In the genomic region with DNA sequence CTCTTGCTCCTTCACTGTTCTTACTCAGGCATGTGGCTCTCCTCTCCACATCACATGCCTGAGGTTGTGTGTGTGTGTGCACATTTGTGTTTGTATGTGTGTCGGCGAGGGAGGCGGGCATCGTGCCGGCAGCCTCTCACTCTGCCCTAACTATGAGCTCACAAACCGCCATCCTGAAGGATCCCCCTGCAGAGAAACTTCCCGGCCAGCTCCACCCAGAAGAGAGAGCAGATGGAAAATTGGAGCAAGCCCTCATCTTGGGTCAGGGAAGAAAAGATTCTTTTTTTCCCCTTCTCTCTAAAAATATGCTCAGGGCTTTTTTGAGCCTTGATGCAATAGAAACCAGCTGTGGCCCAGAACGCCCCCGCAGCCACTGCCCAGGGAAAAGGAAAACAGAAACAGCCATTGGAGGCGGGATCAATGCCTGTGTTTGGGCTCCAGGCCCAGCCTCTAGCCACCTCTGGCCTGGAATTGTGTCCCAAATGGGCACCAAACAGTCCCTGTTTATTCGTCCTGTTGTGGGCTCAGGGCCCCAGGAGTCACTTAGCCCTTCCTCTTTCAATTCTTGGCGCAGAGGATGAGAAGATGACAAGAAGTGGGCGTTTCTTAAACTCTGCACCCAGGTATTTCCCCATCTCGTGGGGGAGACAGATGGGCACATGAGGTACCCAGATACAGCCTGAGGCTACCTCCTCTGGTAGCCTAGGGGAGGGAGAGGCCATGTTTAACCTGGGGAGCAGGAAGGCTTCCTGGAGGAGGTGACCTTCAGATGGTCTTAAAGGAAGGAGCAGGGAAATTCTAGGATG, we compare ENCODE assay signal across 8 cellular contexts.
A peak's percentile ranks its signal among the peaks of the same experiment; 100 is the strongest.
DNase-seq lines count a peak whose midpoint lies in the region; ATAC-seq and TF ChIP-seq lines count a peak whose summit lies in the region.

No MANE protein-coding gene starts in this region.

- DNase-seq in IMR-90 (peak; percentile 74), fibroblast of gingiva (ENCODE audit: low read depth) (peak; percentile 93), psoas muscle (peak in 1 of 2 donors; percentile 64), H7 (no peak), OCI-M2 (lab: John Stamatoyannopoulos, UW; ENCODE audit: unreplicated experiment) (no peak), G401 (ENCODE audit: low spot score) (no peak)
- no peak for DNase-seq in effector CD4-positive, alpha-beta T cell

- H2AK9ac ChIP-seq in IMR-90 (replicated peaks; ENCODE audit: low read depth, low read length, poor library complexity): peak overlapping the region; percentile 84

- intact Hi-C loops in IMR-90 (cut with micrococcal nuclease): no loop called here
- intact Hi-C loops in psoas muscle (cut with DNase I): no loop called here

- H3K79me1 ChIP-seq in IMR-90 (ENCODE audit: low read depth in 1 of 2, low read length in 2 of 2): peaks cover 5 to 11% of the 10 kb centered on the region in 2 experiments; a peak in 3 of 4 replicates

- H3K14ac ChIP-seq in IMR-90 (replicated peaks; ENCODE audit: low read depth, low read length): peak overlapping the region; percentile 74

- CTCF ChIA-PET in IMR-90 (lab: Yijun Ruan, JAX): interaction anchor here (0.7 to 1.2 kb wide), 2 partner anchors 35 to 43 kb away, joined by 3 read pairs; no protein-coding TSS in a partner anchor

- H3K4ac ChIP-seq in IMR-90 (ENCODE audit: low read depth, low read length): peak overlapping the region; percentile 87

- H3K36me3 ChIP-seq in IMR-90 (ENCODE audit: control insufficient read depth, insufficient read depth, low read length): no peaks in the 10 kb centered on the region
- H3K36me3 ChIP-seq in psoas muscle (ENCODE audit: insufficient read depth in 1 of 2, low read depth in 1 of 2): no peaks in the 10 kb centered on the region
- no peaks in the 10 kb centered on the region for H3K36me3 ChIP-seq in H7 (replicated peaks; ENCODE audit: control insufficient read depth, insufficient read depth, low read length)

- H3K4me1 ChIP-seq in IMR-90 (ENCODE audit: control insufficient read depth, insufficient read depth, low read length): peaks cover 21% of the 10 kb centered on the region
- peaks cover 19% of the 10 kb centered on the region for H3K4me1 ChIP-seq in psoas muscle

- no peaks in the 10 kb centered on the region for H4K20me1 ChIP-seq in IMR-90 (ENCODE audit: insufficient read depth, low read length)

- in situ Hi-C loops in IMR-90 (cut with MboI; ENCODE audit: low sequenced_read_pairs) (no loop called here), G401 (cut with HindIII; ENCODE audit: low sequenced_read_pairs) (no loop called here)

- peak overlapping the region; percentile 43 for H2BK5ac ChIP-seq in IMR-90 (ENCODE audit: low read depth, low read length, poor library complexity, severe bottlenecking)

- H3K27ac ChIP-seq in IMR-90 (ENCODE audit: insufficient read depth, low read length) (peak overlapping the region; percentile 50), psoas muscle (peak overlapping the region; percentile 30)

- H2BK15ac ChIP-seq in IMR-90 (ENCODE audit: low read depth, low read length): peak overlapping the region; percentile 98; the same call in 2 of the 3 replicates

- H3K23ac ChIP-seq in IMR-90 (ENCODE audit: low read depth, low read length): peak overlapping the region; percentile 65

- H3K4me3 ChIP-seq in IMR-90 (ENCODE audit: insufficient read depth, low read depth, low read length): no peak overlapping the region
- no peak overlapping the region for H3K4me3 ChIP-seq in psoas muscle
- no peak overlapping the region for H3K4me3 ChIP-seq in H7 (ENCODE audit: insufficient read depth, low read depth, low read length)

- peak overlapping the region; percentile 92 for H4K91ac ChIP-seq in IMR-90 (ENCODE audit: insufficient read depth, low read depth, low read length)

- H2AFZ ChIP-seq in IMR-90 (replicated peaks; ENCODE audit: low read length, poor library complexity): peak overlapping the region; percentile 95

- H3K4me2 ChIP-seq in IMR-90 (ENCODE audit: low read depth, low read length): peak overlapping the region; percentile 44

- H3K9me1 ChIP-seq in IMR-90 (ENCODE audit: insufficient read depth, low read length): peaks cover 31% of the 10 kb centered on the region

- H2BK20ac ChIP-seq in IMR-90 (ENCODE audit: low read depth, low read length): peak overlapping the region; percentile 90

- peak overlapping the region; percentile 92 for H2BK120ac ChIP-seq in IMR-90 (ENCODE audit: low read depth, low read length)

- H3K56ac ChIP-seq in IMR-90 (ENCODE audit: extremely low read depth, insufficient read depth, low read length): peak overlapping the region; percentile 27; the same call in 1 of the 2 replicates

- POLR2A ChIA-PET in IMR-90 (lab: Charles Lee; ENCODE audit: unreplicated experiment): interaction anchor here (0.6 kb wide), 1 partner anchor 21 kb away, joined by 10 read pairs; no protein-coding TSS in a partner anchor

- dilution Hi-C loops in IMR-90 (cut with HindIII; ENCODE audit: low sequenced_read_pairs, unreplicated experiment): no loop called here

- peak overlapping the region; percentile 87 for H2AK5ac ChIP-seq in IMR-90 (ENCODE audit: low read depth, low read length)

- 25% methylated on average over 4 of the region's 14 CpGs; no CpG with 5 or more reads in 1 of the 2 experiments for WGBS in IMR-90 (ENCODE audit: extremely low coverage in 2 of 2, insufficient read length in 1 of 2), 2 experiments
- WGBS in psoas muscle, 3 donors: 31 to 43% (median 41%) methylated on average over 14 of the region's 14 CpGs

- peak overlapping the region; percentile 56 to 95; a peak in 3 of 4 replicates for H4K8ac ChIP-seq in IMR-90 (ENCODE audit: low read depth in 2 of 2, low read length in 2 of 2)

- no peak for TF ChIP-seq CTCF in IMR-90 (conservative IDR thresholded peaks at IDR 0.05; ENCODE audit: low read depth, low read length)
- no peak for TF ChIP-seq CTCF in psoas muscle (IDR thresholded peaks at IDR 0.05)

- TF ChIP-seq POLR2A in IMR-90 (IDR thresholded peaks at IDR 0.05; ENCODE audit: low read depth, low read length): no peak

- no peaks in the 10 kb centered on the region for H3K27me3 ChIP-seq in IMR-90 (ENCODE audit: control insufficient read depth, insufficient read depth, low read length)
- no peaks in the 10 kb centered on the region for H3K27me3 ChIP-seq in psoas muscle (ENCODE audit: insufficient read depth in 3 of 3, low read length in 2 of 3)
- no peaks in the 10 kb centered on the region for H3K27me3 ChIP-seq in H7 (ENCODE audit: control insufficient read depth, insufficient read depth, low read length)

- no peak overlapping the region; the same call in 1 of the 2 replicates for H3K9ac ChIP-seq in IMR-90 (ENCODE audit: low read depth, low read length)

- H3K18ac ChIP-seq in IMR-90 (ENCODE audit: low read depth, low read length): peak overlapping the region; percentile 44

- BruUV-seq in IMR-90 (replicated peaks; lab: Mats Ljungman, UMichigan): no TSS peak

- peak overlapping the region; percentile 88 for H4K5ac ChIP-seq in IMR-90 (ENCODE audit: low read depth, low read length)

- H3K9me3 ChIP-seq in IMR-90 (ENCODE audit: control insufficient read depth, insufficient read depth, low read length): no peaks in the 10 kb centered on the region
- no peaks in the 10 kb centered on the region for H3K9me3 ChIP-seq in psoas muscle

- TF ChIP-seq RAD21 in IMR-90 (IDR thresholded peaks at IDR 0.05; ENCODE audit: low read length): no peak

- ATAC-seq in GM18870 (IDR thresholded peaks at IDR 0.05; ENCODE audit: unreplicated experiment) (peak; percentile 49), IMR-90 (ENCODE audit: low read depth) (peak; percentile 76), psoas muscle (peak in 3 of 4 donors; percentile 17 to 36 (median 33))

TF ChIP-seq in IMR-90, 13 proteins besides CTCF, POLR2A, EP300 and RAD21:
- peak; percentile 51; the same call in 1 of the 2 replicates for TF ChIP-seq USF2 (IDR thresholded peaks at IDR 0.05; ENCODE audit: low read depth, low read length)
- no peak for TF ChIP-seq MAFK (IDR thresholded peaks at IDR 0.05; ENCODE audit: low read depth, low read length)
- TF ChIP-seq BHLHE40 (IDR thresholded peaks at IDR 0.05; ENCODE audit: low read depth, low read length): no peak; the same call in 1 of the 2 replicates
- no peak for TF ChIP-seq FOS (IDR thresholded peaks at IDR 0.05; ENCODE audit: low read depth, low read length)
- no peak for TF ChIP-seq NFE2L2 (IDR thresholded peaks at IDR 0.05; ENCODE audit: low read depth, low read length)
- no peak for TF ChIP-seq RFX5 (IDR thresholded peaks at IDR 0.05; ENCODE audit: low read depth, low read length)
- no peak for TF ChIP-seq RCOR1 (IDR thresholded peaks at IDR 0.05; ENCODE audit: insufficient replicate concordance, low read length)
- no peak for TF ChIP-seq MAZ (IDR thresholded peaks at IDR 0.05; ENCODE audit: borderline replicate concordance, low read depth, low read length)
- TF ChIP-seq CEBPB (IDR thresholded peaks at IDR 0.05; ENCODE audit: low read depth, low read length): peak; percentile 56
- TF ChIP-seq SMC3 (IDR thresholded peaks at IDR 0.05; ENCODE audit: low read depth, low read length): no peak
- TF ChIP-seq CHD1 (IDR thresholded peaks at IDR 0.05; ENCODE audit: low read depth, low read length): no peak
- TF ChIP-seq ELK1 (IDR thresholded peaks at IDR 0.05; ENCODE audit: borderline replicate concordance, low read depth, low read length): no peak
- TF ChIP-seq MXI1 (IDR thresholded peaks at IDR 0.05; ENCODE audit: borderline replicate concordance, low read depth, low read length): peak; percentile 8; the same call in 1 of the 2 replicates

Comparison
In these comparisons a context has a peak if more than half of its experiments do, and no peak if none do; other contexts are left out.
1. DNase-seq: peak in IMR-90 (single experiment) and fibroblast of gingiva (single experiment); none in effector CD4-positive, alpha-beta T cell (single experiment), H7 (single experiment), OCI-M2 (single experiment) and G401 (single experiment).
2. Peak in every context shown above with its lines, with median percentiles within 50 percentile points of each other: ATAC-seq.